Comparison of ENCODE assay signal across 1 cellular context in genomic region chr10:22321156-22321711, GRCh38.
TF ChIP-seq lines count a peak whose summit lies in the region.

No MANE protein-coding gene starts in this region.

TF ChIP-seq in K562, 482 proteins besides CTCF, POLR2A, EP300 and RAD21 (continued from another document and continues in another):
- TF ChIP-seq BCLAF1 (IDR thresholded peaks at IDR 0.05; ENCODE audit: borderline replicate concordance in 1 of 2, control insufficient read depth in 1 of 2, low read depth in 2 of 2, low read length in 1 of 2): peak in 1 of 2 experiments; percentile 83; a peak in 1 of 4 replicates
- TF ChIP-seq ZNF76 (CRISPR knock-in tag; IDR thresholded peaks at IDR 0.05; ENCODE audit: borderline replicate concordance): 0 out of 2 replicates have a peak, but pooled peaks have one; percentile 49
- no peak for TF ChIP-seq ZNF75A (CRISPR knock-in tag; IDR thresholded peaks at IDR 0.05)
- no peak for TF ChIP-seq HNRNPUL1 (IDR thresholded peaks at IDR 0.05; ENCODE audit: low read length)
- no peak for TF ChIP-seq HMBOX1 (IDR thresholded peaks at IDR 0.05)
- no peak for TF ChIP-seq ZNF408 (CRISPR knock-in tag; IDR thresholded peaks at IDR 0.05; ENCODE audit: low read depth)
- no peak for TF ChIP-seq ATF1 (CRISPR knock-in tag; IDR thresholded peaks at IDR 0.05)
- peak; percentile 44 for TF ChIP-seq ATF1 (tag; IDR thresholded peaks at IDR 0.05)
- TF ChIP-seq HINFP (tag; conservative IDR thresholded peaks at IDR 0.05; ENCODE audit: low read depth): no peak
- TF ChIP-seq ZBED1 (IDR thresholded peaks at IDR 0.05): 0 out of 2 replicates have a peak, but pooled peaks have one; percentile 72
- peak; percentile 94 for TF ChIP-seq CHD1 (IDR thresholded peaks at IDR 0.05; ENCODE audit: low read length)
- TF ChIP-seq CCNT2 (IDR thresholded peaks at IDR 0.05; ENCODE audit: borderline replicate concordance, extremely low read depth, insufficient read length, low read depth, low read length): peak; percentile 78
- TF ChIP-seq ZNF507 (tag; conservative IDR thresholded peaks at IDR 0.05): no peak
- peak; percentile 54; the same call in 1 of the 2 replicates for TF ChIP-seq POLR2AphosphoS2 (IDR thresholded peaks at IDR 0.05; ENCODE audit: low read length)
- TF ChIP-seq MNT (conservative IDR thresholded peaks at IDR 0.05): peak; percentile 21 to 67; a peak in 1 of 4 replicates
- TF ChIP-seq CREB1 (IDR thresholded peaks at IDR 0.05): 0 out of 2 replicates have a peak, but pooled peaks have one; percentile 10
- no peak for TF ChIP-seq CREB1 (CRISPR knock-in tag; IDR thresholded peaks at IDR 0.05)
- TF ChIP-seq ATF4 (CRISPR knock-in tag; IDR thresholded peaks at IDR 0.05): 0 out of 2 replicates have a peak, but pooled peaks have one; percentile 40
- no peak for TF ChIP-seq NR3C1 (CRISPR knock-in tag; IDR thresholded peaks at IDR 0.05)
- peak; percentile 91 for TF ChIP-seq PTBP1 (IDR thresholded peaks at IDR 0.05; ENCODE audit: low read depth, low read length)
- TF ChIP-seq ZNF41 (CRISPR knock-in tag; conservative IDR thresholded peaks at IDR 0.05): no peak
- TF ChIP-seq POLR2H (tag; IDR thresholded peaks at IDR 0.05; ENCODE audit: low read depth): peak; percentile 60; the same call in 1 of the 2 replicates
- no peak for TF ChIP-seq ZNF655 (CRISPR knock-in tag; IDR thresholded peaks at IDR 0.05)
- TF ChIP-seq ZNF311 (CRISPR knock-in tag; IDR thresholded peaks at IDR 0.05): no peak
- TF ChIP-seq E2F8 (IDR thresholded peaks at IDR 0.05; ENCODE audit: low read depth, partially characterized antibody): peak; percentile 28
- TF ChIP-seq ZKSCAN1 (IDR thresholded peaks at IDR 0.05; ENCODE audit: low read depth, low read length): peak; percentile 13; the same call in 1 of the 2 replicates
- no peak for TF ChIP-seq ZNF274 (IDR thresholded peaks at IDR 0.05; ENCODE audit: borderline replicate concordance, low read depth, low read length)
- TF ChIP-seq POLR2B (IDR thresholded peaks at IDR 0.05; ENCODE audit: low read depth, partially characterized antibody): peak; percentile 51
- no peak for TF ChIP-seq HDAC3 (IDR thresholded peaks at IDR 0.05; ENCODE audit: borderline replicate concordance, partially characterized antibody)
- TF ChIP-seq ARID3B (CRISPR knock-in tag; IDR thresholded peaks at IDR 0.05; ENCODE audit: borderline replicate concordance): peak; percentile 15; the same call in 1 of the 2 replicates
- peak; percentile 54; the same call in 1 of the 2 replicates for TF ChIP-seq NR4A1 (CRISPR knock-in tag; IDR thresholded peaks at IDR 0.05)
- no peak for TF ChIP-seq NR4A1 (tag; IDR thresholded peaks at IDR 0.05)
- peak; percentile 65; the same call in 1 of the 2 replicates for TF ChIP-seq FOXP1 (CRISPR knock-in tag; IDR thresholded peaks at IDR 0.05)
- TF ChIP-seq ARID4B (CRISPR knock-in tag; IDR thresholded peaks at IDR 0.05): 0 out of 2 replicates have a peak, but pooled peaks have one; percentile 63
- peak; percentile 56; the same call in 1 of the 2 replicates for TF ChIP-seq SRSF1 (IDR thresholded peaks at IDR 0.05; ENCODE audit: low read depth, low read length)
- TF ChIP-seq E2F6 (IDR thresholded peaks at IDR 0.05; ENCODE audit: borderline replicate concordance in 1 of 2, extremely low read depth in 1 of 2, insufficient read depth in 1 of 2, insufficient read length in 1 of 2, low read depth in 1 of 2, low read length in 1 of 2, poor library complexity in 1 of 2, severe bottlenecking in 1 of 2): peak; percentile 23 to 68
- no peak for TF ChIP-seq STAT5A (IDR thresholded peaks at IDR 0.05; ENCODE audit: borderline replicate concordance, low read length)
- peak; percentile 53 for TF ChIP-seq NCOR1 (IDR thresholded peaks at IDR 0.05)
- TF ChIP-seq KLF13 (tag; IDR thresholded peaks at IDR 0.05; ENCODE audit: borderline replicate concordance, low read depth): no peak
- peak; percentile 58; the same call in 1 of the 2 replicates for TF ChIP-seq ZNF24 (IDR thresholded peaks at IDR 0.05)
- 0 out of 2 replicates have a peak, but pooled peaks have one; percentile 42 for TF ChIP-seq NBN (IDR thresholded peaks at IDR 0.05; ENCODE audit: low read depth)
- TF ChIP-seq ZKSCAN8 (CRISPR knock-in tag; IDR thresholded peaks at IDR 0.05): no peak
- no peak for TF ChIP-seq THRAP3 (IDR thresholded peaks at IDR 0.05; ENCODE audit: borderline replicate concordance)
